1 cellular context compared by ENCODE assay signal in the genomic region with DNA sequence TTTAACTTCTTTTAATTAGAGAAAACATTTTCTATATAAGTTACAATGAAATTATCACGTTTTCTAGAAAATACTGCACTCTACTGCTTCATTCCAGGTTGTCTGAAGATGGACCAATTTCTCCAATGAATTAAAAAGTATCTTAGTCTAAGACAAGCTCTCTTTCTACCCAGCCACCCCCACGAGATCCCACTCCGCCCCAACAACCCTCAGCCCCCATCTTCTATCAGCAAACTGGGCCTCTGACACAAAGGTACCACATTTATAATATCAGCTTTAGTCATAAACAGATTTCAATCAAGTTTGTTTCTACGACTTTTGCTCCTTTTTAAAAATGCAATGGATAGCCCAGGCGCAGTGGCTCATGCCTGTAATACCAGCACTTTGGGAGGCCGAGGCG.
TF ChIP-seq lines count a peak whose summit lies in the region.

No MANE protein-coding gene starts in this region.

TF ChIP-seq in WTC11, 78 proteins besides CTCF, POLR2A, EP300 and RAD21 (continued from another document):
- TF ChIP-seq, protein P1, sequence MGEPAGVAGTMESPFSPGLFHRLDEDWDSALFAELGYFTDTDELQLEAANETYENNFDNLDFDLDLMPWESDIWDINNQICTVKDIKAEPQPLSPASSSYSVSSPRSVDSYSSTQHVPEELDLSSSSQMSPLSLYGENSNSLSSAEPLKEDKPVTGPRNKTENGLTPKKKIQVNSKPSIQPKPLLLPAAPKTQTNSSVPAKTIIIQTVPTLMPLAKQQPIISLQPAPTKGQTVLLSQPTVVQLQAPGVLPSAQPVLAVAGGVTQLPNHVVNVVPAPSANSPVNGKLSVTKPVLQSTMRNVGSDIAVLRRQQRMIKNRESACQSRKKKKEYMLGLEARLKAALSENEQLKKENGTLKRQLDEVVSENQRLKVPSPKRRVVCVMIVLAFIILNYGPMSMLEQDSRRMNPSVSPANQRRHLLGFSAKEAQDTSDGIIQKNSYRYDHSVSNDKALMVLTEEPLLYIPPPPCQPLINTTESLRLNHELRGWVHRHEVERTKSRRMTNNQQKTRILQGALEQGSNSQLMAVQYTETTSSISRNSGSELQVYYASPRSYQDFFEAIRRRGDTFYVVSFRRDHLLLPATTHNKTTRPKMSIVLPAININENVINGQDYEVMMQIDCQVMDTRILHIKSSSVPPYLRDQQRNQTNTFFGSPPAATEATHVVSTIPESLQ (CRISPR knock-in tag; IDR thresholded peaks at IDR 0.05): no peak
- TF ChIP-seq, protein P2, sequence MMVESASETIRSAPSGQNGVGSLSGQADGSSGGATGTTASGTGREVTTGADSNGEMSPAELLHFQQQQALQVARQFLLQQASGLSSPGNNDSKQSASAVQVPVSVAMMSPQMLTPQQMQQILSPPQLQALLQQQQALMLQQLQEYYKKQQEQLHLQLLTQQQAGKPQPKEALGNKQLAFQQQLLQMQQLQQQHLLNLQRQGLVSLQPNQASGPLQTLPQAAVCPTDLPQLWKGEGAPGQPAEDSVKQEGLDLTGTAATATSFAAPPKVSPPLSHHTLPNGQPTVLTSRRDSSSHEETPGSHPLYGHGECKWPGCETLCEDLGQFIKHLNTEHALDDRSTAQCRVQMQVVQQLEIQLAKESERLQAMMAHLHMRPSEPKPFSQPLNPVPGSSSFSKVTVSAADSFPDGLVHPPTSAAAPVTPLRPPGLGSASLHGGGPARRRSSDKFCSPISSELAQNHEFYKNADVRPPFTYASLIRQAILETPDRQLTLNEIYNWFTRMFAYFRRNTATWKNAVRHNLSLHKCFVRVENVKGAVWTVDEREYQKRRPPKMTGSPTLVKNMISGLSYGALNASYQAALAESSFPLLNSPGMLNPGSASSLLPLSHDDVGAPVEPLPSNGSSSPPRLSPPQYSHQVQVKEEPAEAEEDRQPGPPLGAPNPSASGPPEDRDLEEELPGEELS (CRISPR knock-in tag; IDR thresholded peaks at IDR 0.05): no peak
- TF ChIP-seq TCF7 (CRISPR knock-in tag; IDR thresholded peaks at IDR 0.05; ENCODE audit: low read depth) (no peak), ZNF532 (CRISPR knock-in tag; IDR thresholded peaks at IDR 0.05; ENCODE audit: borderline replicate concordance) (no peak), ZNF423 (CRISPR knock-in tag; IDR thresholded peaks at IDR 0.05) (no peak)
TF ChIP-seq in WTC11: peak in this region for 0.
